14 cellular contexts compared by ENCODE assay signal in genomic region chr17:77737442-77738265, GRCh38.
DNase-seq lines count a peak whose midpoint lies in the region; ATAC-seq and TF ChIP-seq lines count a peak whose summit lies in the region.
"Had no signal": no experiment of that assay in that cellular context is flagged by ENCODE, and none has a peak within 500 bp of the region (broad histone marks: within the 10 kb centered on the region; RNA-seq: fewer than 3 reads in every experiment).

No MANE protein-coding gene starts in this region.

- CTCF ChIA-PET in PC-3 (lab: Charles Lee) (no interaction called here), HEK293T (lab: Yijun Ruan, JAX) (no interaction called here)

- no peak overlapping the region for H3K27ac ChIP-seq in PC-3 (ENCODE audit: low read length)
- H3K27ac ChIP-seq: C4-2B had no signal

- no peaks in the 10 kb centered on the region for H3K4me1 ChIP-seq in PC-3 (ENCODE audit: insufficient read depth, low read length)

- DNase-seq in DMS153 treated with DMSO at 0.1 percent for 48 hours (lab: John Stamatoyannopoulos, UW; ENCODE audit: unreplicated experiment) (peak; percentile 95), NCI-H1105 treated with DMSO at 0.1 percent for 48 hours (lab: John Stamatoyannopoulos, UW) (peak; percentile 96), NCI-H748 treated with DMSO at 0.1 percent for 48 hours (lab: John Stamatoyannopoulos, UW) (peak; percentile 83), mesenteric fat pad (ENCODE audit: low spot score) (peak; percentile 62), PC-3 (no peak), OCI-M2 (lab: John Stamatoyannopoulos, UW; ENCODE audit: unreplicated experiment) (no peak), HEK293T (ENCODE audit: extremely low spot score) (no peak), T-helper 17 cell (no peak)
- DNase-seq: activated CD4-positive, alpha-beta T cell treated with anti-CD3 and anti-CD28 coated beads, Interleukin-2, amount 50 U/mL, for 1 hour; mucosa of descending colon; stimulated activated CD4-positive, alpha-beta T cell treated with anti-CD3 and anti-CD28 coated beads, Interleukin-4, amount 100 ng/mL, for 1 hour had no signal

- H3K36me3 ChIP-seq in PC-3 (ENCODE audit: low read depth, low read length): no peaks in the 10 kb centered on the region

- POLR2A ChIA-PET in PC-3 (lab: Charles Lee; ENCODE audit: unreplicated experiment) (no interaction called here), HEK293T (lab: Yijun Ruan, JAX) (no interaction called here)

- H3K9ac ChIP-seq in PC-3 (ENCODE audit: low read length): no peak overlapping the region

- TF ChIP-seq CTCF in PC-3 (conservative IDR thresholded peaks at IDR 0.05; ENCODE audit: low read depth, low read length): no peak

- no peak for ATAC-seq in PC-3
- no peak for ATAC-seq in T-helper 17 cell
- ATAC-seq: T-cell had no signal

- peaks cover 93% of the 10 kb centered on the region for H3K27me3 ChIP-seq in PC-3 (ENCODE audit: low read length)

- H3K27ac Mint-ChIP-seq in T-helper 17 cell: no peak overlapping the region
- H3K27ac Mint-ChIP-seq: activated naive CD8-positive, alpha-beta T cell; T-cell had no signal

- no peak overlapping the region for H2AFZ ChIP-seq in PC-3 (ENCODE audit: low read length)

- no peaks in the 10 kb centered on the region for H4K20me1 ChIP-seq in PC-3 (ENCODE audit: low read length)

- H3K27me3 Mint-ChIP-seq in T-helper 17 cell: peaks cover 13% of the 10 kb centered on the region

- peaks cover 1% of the 10 kb centered on the region for H3K36me3 Mint-ChIP-seq in T-helper 17 cell (ENCODE audit: low read depth)

- no peak overlapping the region for H3K4me2 ChIP-seq in PC-3 (ENCODE audit: low read length)

- H3K9me2 ChIP-seq in PC-3 (replicated peaks; ENCODE audit: low read length): no peaks in the 10 kb centered on the region

- H3F3A ChIP-seq in PC-3 (ENCODE audit: low read length, unreplicated experiment): no peaks in the 10 kb centered on the region

- no TSS peak for BruUV-seq in PC-3 (replicated peaks; lab: Mats Ljungman, UMichigan)

- intact Hi-C loops in PC-3 (cut with micrococcal nuclease): loop anchor here (10.0 kb wide), 1 partner anchor 277 kb away; no protein-coding TSS in a partner anchor

- H3K4me3 ChIP-seq in PC-3 (ENCODE audit: low read length): no peak overlapping the region
- H3K4me3 ChIP-seq: mucosa of descending colon had no signal

- H3K79me2 ChIP-seq in PC-3 (ENCODE audit: low read length): no peaks in the 10 kb centered on the region

- H3K4me1 Mint-ChIP-seq in T-helper 17 cell: peaks cover 2% of the 10 kb centered on the region
- H3K4me1 Mint-ChIP-seq: T-cell had no signal

- H3K9me3 ChIP-seq in PC-3 (ENCODE audit: low read length) (peaks cover 7% of the 10 kb centered on the region; the same call in 1 of the 2 replicates), T-helper 17 cell (ENCODE audit: control insufficient read depth, low read length, poor library complexity, severe bottlenecking) (no peaks in the 10 kb centered on the region)
- H3K9me3 ChIP-seq: mucosa of descending colon had no signal

- H3K4me3 Mint-ChIP-seq in T-helper 17 cell: no peak overlapping the region
- H3K4me3 Mint-ChIP-seq: activated naive CD8-positive, alpha-beta T cell; T-cell had no signal

TF ChIP-seq in HEK293T, 16 proteins besides CTCF, POLR2A, EP300 and RAD21:
- TF ChIP-seq HDGF (IDR thresholded peaks at IDR 0.05; ENCODE audit: borderline replicate concordance) (no peak), FOXA1 (IDR thresholded peaks at IDR 0.05) (no peak), TARDBP (IDR thresholded peaks at IDR 0.05) (no peak), FOXM1 (IDR thresholded peaks at IDR 0.05; ENCODE audit: borderline replicate concordance) (no peak), SUZ12 (IDR thresholded peaks at IDR 0.05) (no peak), ZNF384 (IDR thresholded peaks at IDR 0.05) (no peak), FOXK2 (IDR thresholded peaks at IDR 0.05) (no peak), ARNT (IDR thresholded peaks at IDR 0.05) (no peak), LEF1 (IDR thresholded peaks at IDR 0.05; ENCODE audit: borderline replicate concordance) (no peak), L3MBTL2 (conservative IDR thresholded peaks at IDR 0.05) (no peak), CTBP1 (IDR thresholded peaks at IDR 0.05; ENCODE audit: borderline replicate concordance) (no peak), NFRKB (IDR thresholded peaks at IDR 0.05) (no peak)
- TF ChIP-seq, protein P1, sequence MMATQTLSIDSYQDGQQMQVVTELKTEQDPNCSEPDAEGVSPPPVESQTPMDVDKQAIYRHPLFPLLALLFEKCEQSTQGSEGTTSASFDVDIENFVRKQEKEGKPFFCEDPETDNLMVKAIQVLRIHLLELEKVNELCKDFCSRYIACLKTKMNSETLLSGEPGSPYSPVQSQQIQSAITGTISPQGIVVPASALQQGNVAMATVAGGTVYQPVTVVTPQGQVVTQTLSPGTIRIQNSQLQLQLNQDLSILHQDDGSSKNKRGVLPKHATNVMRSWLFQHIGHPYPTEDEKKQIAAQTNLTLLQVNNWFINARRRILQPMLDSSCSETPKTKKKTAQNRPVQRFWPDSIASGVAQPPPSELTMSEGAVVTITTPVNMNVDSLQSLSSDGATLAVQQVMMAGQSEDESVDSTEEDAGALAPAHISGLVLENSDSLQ (IDR thresholded peaks at IDR 0.05): no peak
TF ChIP-seq in HEK293T: peak in this region for 0.

Comparison
In these comparisons a context has a peak if more than half of its experiments do, and no peak if none do; other contexts are left out.
1. DNase-seq: peak in DMS153 treated with DMSO at 0.1 percent for 48 hours (single experiment), NCI-H1105 treated with DMSO at 0.1 percent for 48 hours (single experiment), NCI-H748 treated with DMSO at 0.1 percent for 48 hours (single experiment) and mesenteric fat pad (single experiment); none in PC-3 (single experiment), OCI-M2 (single experiment), HEK293T (single experiment) and T-helper 17 cell (0 of 3).